ENCODE assay signal across 17 cellular contexts in genomic region chr14:103084021-103084919, GRCh38. TPM values are rescaled to one million over a fixed set of nuclear protein-coding genes. Genes with fewer than 3 reads are reported as not detected.
DNase-seq lines count a peak whose midpoint lies in the region; ATAC-seq and TF ChIP-seq lines count a peak whose summit lies in the region.
"Had no signal": no experiment of that assay in that cellular context is flagged by ENCODE, and none has a peak within 500 bp of the region (broad histone marks: within the 10 kb centered on the region; RNA-seq: fewer than 3 reads in every experiment).

Gene LBHD2 (plus strand): TSS chr14:103084210. CDS start chr14:103086013, 1,803 bp downstream.

- H3K4ac ChIP-seq in IMR-90 (ENCODE audit: low read depth, low read length) = no peak within 1 kb of the TSS

- no peak within 1 kb of the TSS for H4K5ac ChIP-seq in IMR-90 (ENCODE audit: low read depth, low read length)

- no peak within 1 kb of the TSS for H3K56ac ChIP-seq in IMR-90 (ENCODE audit: extremely low read depth, insufficient read depth, low read length)

- H3K4me3 ChIP-seq in A673 (ENCODE audit: low read depth, low read length, poor library complexity, severe bottlenecking) (peak within 1 kb of the TSS; percentile 33), IMR-90 (ENCODE audit: insufficient read depth, low read depth, low read length) (peak within 1 kb of the TSS; percentile 5; the same call in 1 of the 2 replicates), fibroblast of villous mesenchyme (ENCODE audit: low read depth, low read length) (peak within 1 kb of the TSS; percentile 34)
- H3K4me3 ChIP-seq: BLaER1, thyroid gland had no signal

- H2BK15ac ChIP-seq in IMR-90 (ENCODE audit: low read depth, low read length) = no peak within 1 kb of the TSS

- H4K91ac ChIP-seq in IMR-90 (ENCODE audit: insufficient read depth, low read depth, low read length) = no peak within 1 kb of the TSS

- intact Hi-C loops in A673 (cut with micrococcal nuclease; ENCODE audit: unreplicated experiment) (no loop called here), IMR-90 (cut with micrococcal nuclease) (no loop called here)

- H3K36me3 ChIP-seq in A673 (ENCODE audit: insufficient read depth, low read length, poor library complexity, severe bottlenecking) (no peaks in the 10 kb centered on the region), IMR-90 (ENCODE audit: control insufficient read depth, insufficient read depth, low read length) (no peaks in the 10 kb centered on the region)
- H3K36me3 ChIP-seq: BLaER1, thyroid gland had no signal

- no peak within 1 kb of the TSS for H3K23ac ChIP-seq in IMR-90 (ENCODE audit: low read depth, low read length)

- no peaks in the 10 kb centered on the region for H3K79me1 ChIP-seq in IMR-90 (ENCODE audit: low read depth in 1 of 2, low read length in 2 of 2)

- H3K27me3 ChIP-seq in A673 (replicated peaks; ENCODE audit: insufficient read depth, low read depth, low read length, poor library complexity) (no peaks in the 10 kb centered on the region), IMR-90 (ENCODE audit: control insufficient read depth, insufficient read depth, low read length) (peaks cover 52% of the 10 kb centered on the region)
- H3K27me3 ChIP-seq: BLaER1, thyroid gland had no signal

- ATAC-seq in IMR-90 (ENCODE audit: low read depth) (peak; percentile 93), HG03571 (IDR thresholded peaks at IDR 0.05; ENCODE audit: unreplicated experiment) (no peak), GM21390 (IDR thresholded peaks at IDR 0.05; ENCODE audit: unreplicated experiment) (no peak), GM21447 (IDR thresholded peaks at IDR 0.05; ENCODE audit: unreplicated experiment) (no peak)

- no peaks in the 10 kb centered on the region for H4K20me1 ChIP-seq in IMR-90 (ENCODE audit: insufficient read depth, low read length)
- H4K20me1 ChIP-seq: BLaER1 had no signal

- H3K36me3 Mint-ChIP-seq in nephron (ENCODE audit: low read depth) = no peaks in the 10 kb centered on the region

- POLR2A ChIA-PET in A673 (lab: Charles Lee; ENCODE audit: low non-redundant PET) = interaction anchor here (0.7 kb wide), 1 partner anchor 91 kb away, joined by 9 read pairs; no protein-coding TSS in a partner anchor
- POLR2A ChIA-PET in IMR-90 (lab: Charles Lee; ENCODE audit: unreplicated experiment) = no interaction called here

- no peaks in the 10 kb centered on the region for H3K9me1 ChIP-seq in IMR-90 (ENCODE audit: insufficient read depth, low read length)

- H3K14ac ChIP-seq in IMR-90 (replicated peaks; ENCODE audit: low read depth, low read length) = no peak within 1 kb of the TSS

- no peak within 1 kb of the TSS for H3K27ac ChIP-seq in A673 (ENCODE audit: low read depth, low read length, poor library complexity, severe bottlenecking)
- no peak within 1 kb of the TSS for H3K27ac ChIP-seq in IMR-90 (ENCODE audit: insufficient read depth, low read length)
- H3K27ac ChIP-seq: BLaER1, epithelial cell of prostate, thyroid gland had no signal

- H3K4me3 Mint-ChIP-seq in nephron = peak within 1 kb of the TSS; percentile 22 to 48 (median 23)
- H3K4me3 Mint-ChIP-seq: activated B cell treated with CpG ODN at 0.5 μM for 24 hours; activated T-cell treated with anti-CD3 and anti-CD28 coated beads, Interleukin-2, amount 50 U/mL, for 24 hours had no signal

- WGBS in IMR-90 (ENCODE audit: extremely low coverage in 2 of 2, insufficient read length in 1 of 2), 2 experiments = 49% methylated on average over 5 of the region's 61 CpGs; no CpG with 5 or more reads in 1 of the 2 experiments

- TF ChIP-seq CTCF in A673 (conservative IDR thresholded peaks at IDR 0.05; ENCODE audit: low read depth, low read length) (no peak), IMR-90 (conservative IDR thresholded peaks at IDR 0.05; ENCODE audit: low read depth, low read length) (no peak), fibroblast of villous mesenchyme (IDR thresholded peaks at IDR 0.05; ENCODE audit: insufficient read depth, low read depth, low read length) (no peak), nephron (IDR thresholded peaks at IDR 0.05; ENCODE audit: unreplicated experiment in 3 of 3) (no peak)

- H2AFZ ChIP-seq in IMR-90 (replicated peaks; ENCODE audit: low read length, poor library complexity) = peak within 1 kb of the TSS; percentile 67

- H3K18ac ChIP-seq in IMR-90 (ENCODE audit: low read depth, low read length) = no peak within 1 kb of the TSS

- H3K9me3 Mint-ChIP-seq in nephron = peaks cover 2% of the 10 kb centered on the region
- H3K9me3 Mint-ChIP-seq: activated B cell treated with CpG ODN at 0.5 μM for 24 hours; activated T-cell treated with anti-CD3 and anti-CD28 coated beads, Interleukin-2, amount 50 U/mL, for 24 hours had no signal

- H3K9me3 ChIP-seq in A673 (ENCODE audit: low read depth, low read length, poor library complexity, severe bottlenecking) (no peaks in the 10 kb centered on the region), IMR-90 (ENCODE audit: control insufficient read depth, insufficient read depth, low read length) (peaks cover 2% of the 10 kb centered on the region; the same call in 1 of the 2 replicates)
- H3K9me3 ChIP-seq: BLaER1, thyroid gland had no signal

- H3K4me1 Mint-ChIP-seq in nephron = no peaks in the 10 kb centered on the region
- H3K4me1 Mint-ChIP-seq: activated B cell treated with CpG ODN at 0.5 μM for 24 hours had no signal

- peak within 1 kb of the TSS; percentile 61 for H2AK9ac ChIP-seq in IMR-90 (replicated peaks; ENCODE audit: low read depth, low read length, poor library complexity)

- H3K27ac Mint-ChIP-seq in nephron = no peak within 1 kb of the TSS
- H3K27ac Mint-ChIP-seq: activated B cell treated with CpG ODN at 0.5 μM for 24 hours; activated T-cell treated with anti-CD3 and anti-CD28 coated beads, Interleukin-2, amount 50 U/mL, for 24 hours had no signal

- H3K27me3 Mint-ChIP-seq in nephron (ENCODE audit: low read depth) = peaks cover 21% of the 10 kb centered on the region

- no peak for TF ChIP-seq POLR2A in IMR-90 (IDR thresholded peaks at IDR 0.05; ENCODE audit: low read depth, low read length)

- no peak within 1 kb of the TSS for H4K8ac ChIP-seq in IMR-90 (ENCODE audit: low read depth in 2 of 2, low read length in 2 of 2)

- H3K4me2 ChIP-seq in IMR-90 (ENCODE audit: low read depth, low read length) = peak within 1 kb of the TSS; percentile 74
- H3K4me2 ChIP-seq: BLaER1 had no signal

- peak; percentile 46 for DNase-seq in A673 (ENCODE audit: low spot score)
- DNase-seq in IMR-90 = peak; percentile 17
- peak; percentile 25 for DNase-seq in fibroblast of villous mesenchyme (ENCODE audit: low read depth)
- no peak for DNase-seq in NCI-H345 (lab: John Stamatoyannopoulos, UW)
- DNase-seq: activated B cell treated with CpG ODN at 0.5 μM for 24 hours; activated T-cell treated with anti-CD3 and anti-CD28 coated beads, Interleukin-2, amount 50 U/mL, for 24 hours; NCI-H2171; SHP77; thyroid gland had no signal

- CTCF ChIA-PET in A673 (lab: Charles Lee) = no interaction called here
- CTCF ChIA-PET in IMR-90 (lab: Yijun Ruan, JAX) = no interaction called here

- H2BK20ac ChIP-seq in IMR-90 (ENCODE audit: low read depth, low read length) = no peak within 1 kb of the TSS

- H2BK120ac ChIP-seq in IMR-90 (ENCODE audit: low read depth, low read length) = no peak within 1 kb of the TSS

- BruUV-seq in A673 (replicated peaks; lab: Mats Ljungman, UMichigan) (no TSS peak), IMR-90 (replicated peaks; lab: Mats Ljungman, UMichigan) (no TSS peak)

- H2AK5ac ChIP-seq in IMR-90 (ENCODE audit: low read depth, low read length) = no peak within 1 kb of the TSS

- dilution Hi-C loops in IMR-90 (cut with HindIII; ENCODE audit: low sequenced_read_pairs, unreplicated experiment) = no loop called here

- H3K9ac ChIP-seq in IMR-90 (ENCODE audit: low read depth, low read length) = no peak within 1 kb of the TSS
- H3K9ac ChIP-seq: BLaER1 had no signal

- TF ChIP-seq RAD21 in IMR-90 (IDR thresholded peaks at IDR 0.05; ENCODE audit: low read length) = no peak

- no peaks in the 10 kb centered on the region for H3K4me1 ChIP-seq in A673 (ENCODE audit: insufficient read depth, low read length, poor library complexity, severe bottlenecking)
- H3K4me1 ChIP-seq in IMR-90 (ENCODE audit: control insufficient read depth, insufficient read depth, low read length) = peaks cover 3% of the 10 kb centered on the region; the same call in 1 of the 2 replicates

- in situ Hi-C loops in IMR-90 (cut with MboI; ENCODE audit: low sequenced_read_pairs) = no loop called here

- no peak within 1 kb of the TSS for H2BK5ac ChIP-seq in IMR-90 (ENCODE audit: low read depth, low read length, poor library complexity, severe bottlenecking)

TF ChIP-seq in IMR-90, 13 proteins besides CTCF, POLR2A, EP300 and RAD21 (continues in another document):
- TF ChIP-seq FOS (IDR thresholded peaks at IDR 0.05; ENCODE audit: low read depth, low read length) = no peak
- TF ChIP-seq MAFK (IDR thresholded peaks at IDR 0.05; ENCODE audit: low read depth, low read length) = no peak
- TF ChIP-seq NFE2L2 (IDR thresholded peaks at IDR 0.05; ENCODE audit: low read depth, low read length) = no peak
- no peak for TF ChIP-seq SMC3 (IDR thresholded peaks at IDR 0.05; ENCODE audit: low read depth, low read length)
- no peak for TF ChIP-seq CEBPB (IDR thresholded peaks at IDR 0.05; ENCODE audit: low read depth, low read length)
- TF ChIP-seq RFX5 (IDR thresholded peaks at IDR 0.05; ENCODE audit: low read depth, low read length) = no peak
- TF ChIP-seq RCOR1 (IDR thresholded peaks at IDR 0.05; ENCODE audit: insufficient replicate concordance, low read length) = no peak
- TF ChIP-seq MAZ (IDR thresholded peaks at IDR 0.05; ENCODE audit: borderline replicate concordance, low read depth, low read length) = no peak; the same call in 1 of the 2 replicates
- TF ChIP-seq, protein P1, sequence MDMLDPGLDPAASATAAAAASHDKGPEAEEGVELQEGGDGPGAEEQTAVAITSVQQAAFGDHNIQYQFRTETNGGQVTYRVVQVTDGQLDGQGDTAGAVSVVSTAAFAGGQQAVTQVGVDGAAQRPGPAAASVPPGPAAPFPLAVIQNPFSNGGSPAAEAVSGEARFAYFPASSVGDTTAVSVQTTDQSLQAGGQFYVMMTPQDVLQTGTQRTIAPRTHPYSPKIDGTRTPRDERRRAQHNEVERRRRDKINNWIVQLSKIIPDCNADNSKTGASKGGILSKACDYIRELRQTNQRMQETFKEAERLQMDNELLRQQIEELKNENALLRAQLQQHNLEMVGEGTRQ (IDR thresholded peaks at IDR 0.05; ENCODE audit: low read depth, low read length) = no peak

RNA-seq across cellular contexts. Expression of gene LBHD2, which starts in this region (rescaled TPM):
- total RNA-seq in A673 (2021) = 0.99 and 2.3 TPM in 2 replicates
- total RNA-seq in IMR-90 (2012; rRNA removed) = not detected in 2 replicates
- not detected in 2 replicates for polyA plus RNA-seq in IMR-90 (2012; rRNA removed)
- polyA plus RNA-seq in IMR-90 (2012; cell fraction: cytosol; rRNA removed) = 0.18 TPM in 1 of 2 replicates, not detected in the other
- polyA plus RNA-seq in IMR-90 (2012; cell fraction: nucleus; rRNA removed; ENCODE audit: low replicate concordance) = not detected in 2 replicates
- not detected in 2 replicates for total RNA-seq in fibroblast of villous mesenchyme
- total RNA-seq: activated B cell treated with CpG ODN at 0.5 μM for 24 hours, H4, kidney epithelial cell, thyroid gland had no signal

Comparison
In these comparisons a context has a peak if more than half of its experiments do, and no peak if none do; other contexts are left out.
1. Peak in DNase-seq, ATAC-seq, H3K4me3 ChIP-seq and H3K4me2 ChIP-seq in IMR-90; RNA of the gene not detected or under 1 TPM.
2. Peak in DNase-seq and H3K4me3 ChIP-seq in fibroblast of villous mesenchyme; RNA of the gene not detected or under 1 TPM.